8 cellular contexts compared by ENCODE assay signal in genomic region chr16:85717393-85718152, GRCh38. TPM values are rescaled to one million over a fixed set of nuclear protein-coding genes. Genes with fewer than 3 reads are reported as not detected.
DNase-seq lines count a peak whose midpoint lies in the region; ATAC-seq and TF ChIP-seq lines count a peak whose summit lies in the region.

No MANE protein-coding gene starts in this region.

- no peak for ATAC-seq in GM19463 (IDR thresholded peaks at IDR 0.05; ENCODE audit: unreplicated experiment)

- peak; percentile 74 for TF ChIP-seq CTCF in Loucy (conservative IDR thresholded peaks at IDR 0.05; ENCODE audit: low read length)

- DNase-seq in DMS 273 treated with DMSO at 0.1 percent for 48 hours (lab: John Stamatoyannopoulos, UW) (peak; percentile 32), SJSA1 (ENCODE audit: low read depth in 1 of 2, low spot score in 2 of 2) (peak; percentile 57 to 72), globus pallidus (ENCODE audit: low spot score) (peak; percentile 54), posterior cingulate gyrus (peak in 8 of 10 donors; percentile 49 to 91 (median 69)), ureter (ENCODE audit: low spot score) (peak; percentile 66)
- peak; percentile 50 for DNase-seq in activated naive CD4-positive, alpha-beta T cell treated with Interleukin-2 at 50 U/mL for 16 hours

- H2AFZ ChIP-seq in Loucy (ENCODE audit: low read length), result no peak overlapping the region

- no peaks in the 10 kb centered on the region for H3K79me2 ChIP-seq in Loucy (ENCODE audit: insufficient read depth, low read length)

- H4K20me1 ChIP-seq in Loucy (ENCODE audit: insufficient read depth, low read length, poor library complexity, severe bottlenecking), result no peaks in the 10 kb centered on the region

- H3K9me3 ChIP-seq in Loucy (ENCODE audit: insufficient read depth, low read depth, low read length) (no peaks in the 10 kb centered on the region), SJSA1 (replicated peaks) (no peaks in the 10 kb centered on the region)

- H3K9ac ChIP-seq in Loucy (ENCODE audit: low read depth, low read length, poor library complexity, severe bottlenecking), result no peak overlapping the region

- H3K36me3 ChIP-seq in Loucy (ENCODE audit: insufficient read depth, low read length) (no peaks in the 10 kb centered on the region), SJSA1 (no peaks in the 10 kb centered on the region)

- no peak overlapping the region for H3K27ac ChIP-seq in SJSA1

- H3F3A ChIP-seq in Loucy (ENCODE audit: low read depth), result no peaks in the 10 kb centered on the region

- no peak overlapping the region for H3K4me3 ChIP-seq in Loucy (ENCODE audit: low read length, poor library complexity, severe bottlenecking)
- no peak overlapping the region for H3K4me3 ChIP-seq in SJSA1

- H3K9me2 ChIP-seq in Loucy (replicated peaks; ENCODE audit: low read depth, low read length), result no peaks in the 10 kb centered on the region

- H3K4me1 ChIP-seq in Loucy (ENCODE audit: insufficient read depth, low read length, poor library complexity, severe bottlenecking) (peaks cover 15% of the 10 kb centered on the region), SJSA1 (replicated peaks) (no peaks in the 10 kb centered on the region)

- intact Hi-C loops in posterior cingulate gyrus (cut with DNase I), result loop anchor here (1.0 to 10.0 kb wide), 3 partner anchors 58 to 471 kb away; no protein-coding TSS in a partner anchor

- H3K4me2 ChIP-seq in Loucy (ENCODE audit: low read depth, low read length, poor library complexity, severe bottlenecking), result no peak overlapping the region

- H3K27me3 ChIP-seq in Loucy (ENCODE audit: insufficient read depth, low read length, poor library complexity, severe bottlenecking) (no peaks in the 10 kb centered on the region), SJSA1 (replicated peaks) (no peaks in the 10 kb centered on the region)

RNA-seq across cellular contexts. Expression of gene GINS2, which starts 28.8 kb away (rescaled TPM):
- total RNA-seq in SJSA1 (2014; rRNA removed; shearing (Covaris generic)), result 39.8 and 51.4 TPM in 2 replicates
- total RNA-seq in ureter, result 2.6 TPM

RNA-seq across cellular contexts. Expression of gene C16orf74, which starts 33.3 kb away (rescaled TPM):
- total RNA-seq in SJSA1 (2014; rRNA removed; shearing (Covaris generic)), result 7.7 and 20.8 TPM in 2 replicates
- 33.6 TPM for total RNA-seq in ureter

Comparison
In these comparisons a context has a peak if more than half of its experiments do, and no peak if none do; other contexts are left out.
1. RNA of gene GINS2, which starts 28.8 kb away (total RNA-seq): 39.8 to 51.4 TPM in SJSA1; 2.6 TPM in ureter (single experiment); every median in the first group is over 10 times any median in the second.
2. Peak in every context shown above with its lines, with median percentiles within 50 percentile points of each other: DNase-seq.